In the genomic region with DNA sequence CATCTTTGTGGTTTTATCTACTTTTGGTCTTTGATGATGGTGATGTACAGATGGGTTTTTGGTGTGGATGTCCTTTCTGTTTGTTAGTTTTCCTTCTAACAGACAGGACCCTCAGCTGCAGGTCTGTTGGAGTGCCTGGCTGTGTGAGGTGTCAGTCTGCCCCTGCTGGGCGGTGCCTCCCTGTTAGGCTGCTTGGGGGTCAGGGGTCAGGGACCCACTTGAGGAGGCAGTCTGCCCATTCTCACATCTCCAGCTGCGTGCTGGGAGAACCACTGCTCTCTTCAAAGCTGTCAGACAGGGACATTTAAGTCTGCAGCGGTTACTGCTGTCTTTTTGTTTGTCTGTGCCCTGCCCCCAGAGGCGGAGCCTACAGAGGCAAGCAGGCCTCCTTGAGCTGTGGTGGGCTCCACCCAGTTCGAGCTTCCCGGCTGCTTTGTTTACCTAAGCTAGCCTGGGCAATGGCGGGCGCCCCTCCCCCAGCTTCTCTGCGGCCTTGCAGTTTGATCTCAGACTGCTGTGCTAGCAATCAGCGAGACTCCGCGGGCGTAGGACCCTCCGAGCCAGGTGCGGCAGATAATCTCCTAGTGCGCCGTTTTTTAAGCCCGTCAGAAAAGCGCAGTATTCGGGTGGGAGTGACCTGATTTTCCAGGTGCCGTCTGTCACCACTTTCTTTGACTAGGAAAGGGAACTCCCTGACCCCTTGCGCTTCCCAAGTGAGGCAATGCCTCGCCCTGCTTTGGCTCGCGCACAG, we compare ENCODE assay signal across 9 cellular contexts. TPM values are rescaled to one million over a fixed set of nuclear protein-coding genes. Genes with fewer than 3 reads are reported as not detected.
A peak's percentile ranks its signal among the peaks of the same experiment; 100 is the strongest.
DNase-seq lines count a peak whose midpoint lies in the region; ATAC-seq and TF ChIP-seq lines count a peak whose summit lies in the region.
"Not testable (repeated sequence)": the region's sequence is repeated elsewhere in the genome, so short reads cannot be mapped to it uniquely, and the experiment has no call there.
"Had no signal": no experiment of that assay in that cellular context is flagged by ENCODE, and none has a peak within 500 bp of the region (broad histone marks: within the 10 kb centered on the region; RNA-seq: fewer than 3 reads in every experiment).

No MANE protein-coding gene starts in this region.

- peak overlapping the region in 1 of 2 experiments; percentile 88 for H3K14ac ChIP-seq in mesenchymal stem cell (ENCODE audit: low read length in 2 of 2)

- not testable (repeated sequence) for TF ChIP-seq CTCF in A673 (conservative IDR thresholded peaks at IDR 0.05; ENCODE audit: low read depth, low read length); heart right ventricle (IDR thresholded peaks at IDR 0.05)

- H3K79me1 ChIP-seq in mesenchymal stem cell (replicated peaks; ENCODE audit: low read length, poor library complexity, severe bottlenecking) = not testable (repeated sequence)

- peak overlapping the region; percentile 37 for H3K4me3 ChIP-seq in A673 (ENCODE audit: low read depth, low read length, poor library complexity, severe bottlenecking)
- peak overlapping the region in 9 of 10 donors; percentile 30 to 50 (median 46) for H3K4me3 ChIP-seq in heart right ventricle
- H3K4me3 ChIP-seq in mesenchymal stem cell (ENCODE audit: insufficient read depth in 1 of 2, low read depth in 1 of 2, low read length in 2 of 2) = not testable (repeated sequence)

- DNase-seq in A673 (ENCODE audit: low spot score) (peak; percentile 20), NCI-H82 treated with DMSO at 0.1 percent for 48 hours (lab: John Stamatoyannopoulos, UW; ENCODE audit: unreplicated experiment) (peak; percentile 7), heart right ventricle (peak; percentile 5 to 26), mesenchymal stem cell (peak; percentile 1)
- peak; percentile 48 for DNase-seq in activated CD8-positive, alpha-beta memory T cell treated with anti-CD3 and anti-CD28 coated beads, Interleukin-2, amount 10 ng/mL, durations not matched to agents 7 days and 5 days
- peak; percentile 13 for DNase-seq in central memory CD4-positive, alpha-beta T cell
- DNase-seq in stimulated activated effector memory CD8-positive, alpha-beta T cell treated with anti-CD3 and anti-CD28 coated beads, Interleukin-12 subunit alpha, Interleukin-12 subunit beta, amount 100 ng/mL, for 72 hours (ENCODE audit: low spot score in 2 of 2) = not testable (repeated sequence)

- TSS peak; percentile 53 for BruUV-seq in A673 (replicated peaks; lab: Mats Ljungman, UMichigan)

- H3K9ac ChIP-seq in mesenchymal stem cell (ENCODE audit: low read length) = not testable (repeated sequence)

- not testable (repeated sequence) for H3K27ac ChIP-seq in A673 (ENCODE audit: low read depth, low read length, poor library complexity, severe bottlenecking)
- H3K27ac ChIP-seq in heart right ventricle = peak overlapping the region in 1 of 10 donors; percentile 22
- H3K27ac ChIP-seq in mesenchymal stem cell (ENCODE audit: low read length, poor library complexity, severe bottlenecking) = peak overlapping the region; percentile 61

- H4K8ac ChIP-seq in mesenchymal stem cell (ENCODE audit: low read length) = peak overlapping the region; percentile 87

- not testable (repeated sequence) for H3K36me3 ChIP-seq in A673 (ENCODE audit: insufficient read depth, low read length, poor library complexity, severe bottlenecking); heart right ventricle; mesenchymal stem cell (ENCODE audit: control insufficient read depth in 1 of 2, insufficient read depth in 2 of 2, low read depth in 1 of 2, low read length in 2 of 2)

- peak overlapping the region in 1 of 2 experiments; percentile 70 for H3K18ac ChIP-seq in mesenchymal stem cell (ENCODE audit: low read depth in 1 of 2, low read length in 2 of 2)

- not testable (repeated sequence) for H3K27me3 Mint-ChIP-seq in IgD-negative memory B cell
- peaks cover 25% of the 10 kb centered on the region for H3K27me3 Mint-ChIP-seq in activated CD8-positive, alpha-beta memory T cell treated with anti-CD3 and anti-CD28 coated beads, Interleukin-2, amount 10 ng/mL, durations not matched to agents 7 days and 5 days

- H3K4ac ChIP-seq in mesenchymal stem cell (ENCODE audit: low read depth in 1 of 2, low read length in 2 of 2) = not testable (repeated sequence)

- intact Hi-C loops in A673 (cut with micrococcal nuclease; ENCODE audit: unreplicated experiment); heart right ventricle (cut with DNase I): not testable (repeated sequence)

- H3K9me3 Mint-ChIP-seq in IgD-negative memory B cell; activated CD8-positive, alpha-beta memory T cell treated with anti-CD3 and anti-CD28 coated beads, Interleukin-2, amount 10 ng/mL, durations not matched to agents 7 days and 5 days (ENCODE audit: low read depth); stimulated activated effector memory CD8-positive, alpha-beta T cell treated with anti-CD3 and anti-CD28 coated beads, Interleukin-12 subunit alpha, Interleukin-12 subunit beta, amount 100 ng/mL, for 72 hours: not testable (repeated sequence)

- H2AK5ac ChIP-seq in mesenchymal stem cell (ENCODE audit: low read length, severe bottlenecking) = not testable (repeated sequence)

- peak overlapping the region in 3 of 4 donors; percentile 49 to 83 (median 72) for H3K4me3 Mint-ChIP-seq in IgD-negative memory B cell
- peak overlapping the region; percentile 70 for H3K4me3 Mint-ChIP-seq in activated CD8-positive, alpha-beta memory T cell treated with anti-CD3 and anti-CD28 coated beads, Interleukin-2, amount 10 ng/mL, durations not matched to agents 7 days and 5 days
- H3K4me3 Mint-ChIP-seq in stimulated activated effector memory CD8-positive, alpha-beta T cell treated with anti-CD3 and anti-CD28 coated beads, Interleukin-12 subunit alpha, Interleukin-12 subunit beta, amount 100 ng/mL, for 72 hours = peak overlapping the region; percentile 34

- CTCF ChIA-PET in A673 (lab: Charles Lee) = not testable (repeated sequence)
- CTCF ChIA-PET in activated CD8-positive, alpha-beta memory T cell treated with anti-CD3 and anti-CD28 coated beads, Interleukin-2, amount 10 ng/mL, durations not matched to agents 7 days and 5 days (lab: Charles Lee) = interaction anchor here (1.0 kb wide), 1 partner anchor 11 kb away, joined by 3 read pairs; no protein-coding TSS in a partner anchor

- not testable (repeated sequence) for H3K4me1 ChIP-seq in A673 (ENCODE audit: insufficient read depth, low read length, poor library complexity, severe bottlenecking); heart right ventricle; mesenchymal stem cell (ENCODE audit: control insufficient read depth, insufficient read depth, low read depth, low read length)

- not testable (repeated sequence) for H2BK120ac ChIP-seq in mesenchymal stem cell (ENCODE audit: low read depth, low read length)

- peak overlapping the region; percentile 27 for H2AFZ ChIP-seq in mesenchymal stem cell (ENCODE audit: low read depth, low read length)

- not testable (repeated sequence) for H3K27me3 ChIP-seq in A673 (replicated peaks; ENCODE audit: insufficient read depth, low read depth, low read length, poor library complexity); heart right ventricle; mesenchymal stem cell (ENCODE audit: control insufficient read depth in 1 of 2, insufficient read depth in 1 of 2, low read length in 2 of 2)

- not testable (repeated sequence) for H3K4me2 ChIP-seq in mesenchymal stem cell (ENCODE audit: low read length, poor library complexity, severe bottlenecking)

- not testable (repeated sequence) for H2BK5ac ChIP-seq in mesenchymal stem cell (ENCODE audit: low read depth, low read length, poor library complexity, severe bottlenecking)

- not testable (repeated sequence) for H2BK12ac ChIP-seq in mesenchymal stem cell (ENCODE audit: low read length in 2 of 2)

- H3K9me3 ChIP-seq in A673 (ENCODE audit: low read depth, low read length, poor library complexity, severe bottlenecking); mesenchymal stem cell (ENCODE audit: control insufficient read depth, low read length): not testable (repeated sequence)
- H3K9me3 ChIP-seq in heart right ventricle = peaks cover 0 to 20% (median 9%) of the 10 kb centered on the region in 11 donors

- not testable (repeated sequence) for H3K36me3 Mint-ChIP-seq in IgD-negative memory B cell; activated CD8-positive, alpha-beta memory T cell treated with anti-CD3 and anti-CD28 coated beads, Interleukin-2, amount 10 ng/mL, durations not matched to agents 7 days and 5 days; stimulated activated effector memory CD8-positive, alpha-beta T cell treated with anti-CD3 and anti-CD28 coated beads, Interleukin-12 subunit alpha, Interleukin-12 subunit beta, amount 100 ng/mL, for 72 hours

- WGBS in heart right ventricle, 2 donors = 30 to 35% methylated on average over 22 to 25 of the region's 25 CpGs
- WGBS in mesenchymal stem cell = 24% methylated on average over 21 of the region's 25 CpGs

- not testable (repeated sequence) for ATAC-seq in activated CD8-positive, alpha-beta memory T cell treated with anti-CD3 and anti-CD28 coated beads, Interleukin-2, amount 10 ng/mL, durations not matched to agents 7 days and 5 days; heart right ventricle; stimulated activated effector memory CD8-positive, alpha-beta T cell treated with anti-CD3 and anti-CD28 coated beads, Interleukin-12 subunit alpha, Interleukin-12 subunit beta, amount 100 ng/mL, for 72 hours

- H2BK15ac ChIP-seq in mesenchymal stem cell (ENCODE audit: low read depth, poor library complexity, severe bottlenecking) = not testable (repeated sequence)

- H3K27ac Mint-ChIP-seq in IgD-negative memory B cell; stimulated activated effector memory CD8-positive, alpha-beta T cell treated with anti-CD3 and anti-CD28 coated beads, Interleukin-12 subunit alpha, Interleukin-12 subunit beta, amount 100 ng/mL, for 72 hours: not testable (repeated sequence)
- H3K27ac Mint-ChIP-seq in activated CD8-positive, alpha-beta memory T cell treated with anti-CD3 and anti-CD28 coated beads, Interleukin-2, amount 10 ng/mL, durations not matched to agents 7 days and 5 days = peak overlapping the region; percentile 78

- H4K91ac ChIP-seq in mesenchymal stem cell (ENCODE audit: low read length) = not testable (repeated sequence)

- H3K23ac ChIP-seq in mesenchymal stem cell (ENCODE audit: low read length in 2 of 2) = not testable (repeated sequence)

- not testable (repeated sequence) for H3K4me1 Mint-ChIP-seq in IgD-negative memory B cell; activated CD8-positive, alpha-beta memory T cell treated with anti-CD3 and anti-CD28 coated beads, Interleukin-2, amount 10 ng/mL, durations not matched to agents 7 days and 5 days; stimulated activated effector memory CD8-positive, alpha-beta T cell treated with anti-CD3 and anti-CD28 coated beads, Interleukin-12 subunit alpha, Interleukin-12 subunit beta, amount 100 ng/mL, for 72 hours

- POLR2A ChIA-PET in A673 (lab: Charles Lee; ENCODE audit: low non-redundant PET) = interaction anchor here (0.6 kb wide), 1 partner anchor 26 kb away, joined by 3 read pairs; no protein-coding TSS in a partner anchor

RNA-seq across cellular contexts. Expression of a gene that starts 36.0 kb away (rescaled TPM):
- total RNA-seq in A673 (2021) (15.7 and 19.6 TPM in 2 replicates), heart right ventricle (not detected)
- polyA plus RNA-seq in IgD-negative memory B cell (not detected), heart right ventricle (under 1 TPM in 1 of 2 donors, not detected in 1; 0.06 TPM)
- total RNA-seq in activated CD8-positive, alpha-beta memory T cell treated with anti-CD3 and anti-CD28 coated beads, Interleukin-2, amount 10 ng/mL, durations not matched to agents 7 days and 5 days = not detected
- polyA plus RNA-seq in mesenchymal stem cell (2013, experiment 1 of 2) = not detected
- polyA plus RNA-seq in mesenchymal stem cell (2013, experiment 2 of 2) = 0.01 TPM

RNA-seq across cellular contexts. Expression of a gene that starts 55.3 kb away (rescaled TPM):
- total RNA-seq in A673 (2021) (5.4 and 6.2 TPM in 2 replicates), heart right ventricle (10 to 100 TPM in 1 of 10 donors, 1 to 10 TPM in 9; 2.7 to 17.3 (median 5.2) TPM)
- polyA plus RNA-seq in IgD-negative memory B cell (217 TPM), heart right ventricle (1 to 10 TPM; 2.6 to 6.8 TPM)
- total RNA-seq in activated CD8-positive, alpha-beta memory T cell treated with anti-CD3 and anti-CD28 coated beads, Interleukin-2, amount 10 ng/mL, durations not matched to agents 7 days and 5 days = 100 to 1,000 TPM in 1 of 2 experiments, 10 to 100 TPM in 1; 90.2 to 126 TPM
- polyA plus RNA-seq in mesenchymal stem cell (2013, experiment 1 of 2) = 0.62 TPM
- 0.45 TPM for polyA plus RNA-seq in mesenchymal stem cell (2013, experiment 2 of 2)
- total RNA-seq: SJSA1 had no signal

Comparison
In these comparisons a context has a peak if more than half of its experiments do, and no peak if none do; other contexts are left out.
1. RNA of a gene that starts 36.0 kb away (total RNA-seq): 15.7 to 19.6 TPM in A673; not detected in activated CD8-positive, alpha-beta memory T cell treated with anti-CD3 and anti-CD28 coated beads, Interleukin-2, amount 10 ng/mL, durations not matched to agents 7 days and 5 days and not detected in heart right ventricle; every median in the first group is over 10 times any median in the second.
2. RNA of a gene that starts 55.3 kb away (total RNA-seq): 90.2 to 126 TPM in activated CD8-positive, alpha-beta memory T cell treated with anti-CD3 and anti-CD28 coated beads, Interleukin-2, amount 10 ng/mL, durations not matched to agents 7 days and 5 days; 5.4 to 6.2 TPM in A673 and 2.7 to 17.3 TPM in heart right ventricle; every median in the first group is over 4 times any median in the second.
3. Peak in every context shown above with its lines, with median percentiles within 50 percentile points of each other: H3K4me3 Mint-ChIP-seq.